ENCODE assay signal across 9 cellular contexts in the genomic region with DNA sequence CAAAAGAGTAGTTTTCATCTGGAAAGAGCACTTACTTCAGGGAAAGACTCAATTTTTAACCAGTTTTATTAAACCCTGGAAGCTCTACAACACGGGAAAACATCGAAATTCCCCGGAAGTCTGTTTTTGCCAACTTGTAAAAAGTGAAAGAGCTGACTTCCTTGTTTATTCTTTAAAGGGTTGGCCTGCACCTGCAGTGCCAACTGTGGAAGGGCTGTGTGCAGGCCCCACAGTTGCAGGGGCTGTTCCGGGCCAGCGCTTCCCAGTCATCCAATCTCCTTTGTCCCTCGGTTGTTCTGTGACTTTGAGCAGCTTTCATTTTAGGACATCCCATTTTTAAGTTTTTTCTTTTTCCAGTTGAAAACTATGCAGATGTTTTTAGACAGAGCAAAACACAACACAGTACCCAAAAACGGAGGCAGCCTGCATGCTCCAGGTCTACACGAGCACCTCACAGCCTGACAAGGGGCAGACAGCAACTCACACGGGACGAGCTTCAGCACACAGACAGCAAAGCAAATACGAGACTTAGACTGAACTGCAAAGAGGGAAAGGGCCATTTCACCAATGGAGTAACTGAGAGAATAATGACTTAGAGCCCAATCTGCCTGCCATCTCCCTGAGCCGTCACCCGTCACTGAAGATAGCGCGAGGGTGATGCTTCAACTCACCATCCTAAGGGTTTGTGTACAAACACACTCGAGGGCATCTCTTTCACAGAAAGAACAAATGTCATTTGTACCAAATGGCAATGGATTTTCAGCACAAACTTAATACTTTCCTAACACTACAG.
DNase-seq lines count a peak whose midpoint lies in the region; ATAC-seq and TF ChIP-seq lines count a peak whose summit lies in the region.
"Had no signal": no experiment of that assay in that cellular context is flagged by ENCODE, and none has a peak within 500 bp of the region (broad histone marks: within the 10 kb centered on the region; RNA-seq: fewer than 3 reads in every experiment).

No MANE protein-coding gene starts in this region.

- H3K4me3 Mint-ChIP-seq in activated naive CD8-positive, alpha-beta T cell: no peak overlapping the region

- no peak overlapping the region for H3K27ac ChIP-seq in psoas muscle

- H3K36me3 ChIP-seq in mucosa of stomach (ENCODE audit: control insufficient read depth, insufficient read depth, low read length): peaks cover 18% of the 10 kb centered on the region
- peaks cover 0 to 36% of the 10 kb centered on the region in 2 donors for H3K36me3 ChIP-seq in psoas muscle (ENCODE audit: insufficient read depth in 1 of 2, low read depth in 1 of 2)

- H3K4me3 ChIP-seq in mucosa of stomach (ENCODE audit: low read length) (no peak overlapping the region), psoas muscle (no peak overlapping the region)

- 60 to 68% (median 62%) methylated on average over 16 of the region's 16 CpGs for WGBS in psoas muscle, 3 donors

- no peaks in the 10 kb centered on the region for H3K27me3 Mint-ChIP-seq in activated naive CD8-positive, alpha-beta T cell

- TF ChIP-seq CTCF in psoas muscle (IDR thresholded peaks at IDR 0.05): no peak

- intact Hi-C loops in psoas muscle (cut with DNase I): no loop called here

- H3K36me3 Mint-ChIP-seq in activated naive CD8-positive, alpha-beta T cell: no peaks in the 10 kb centered on the region

- H3K4me1 ChIP-seq in mucosa of stomach (ENCODE audit: control insufficient read depth, insufficient read depth, low read length) (peaks cover 31% of the 10 kb centered on the region), psoas muscle (no peaks in the 10 kb centered on the region)

- peak overlapping the region; percentile 86 for H3K27ac Mint-ChIP-seq in activated naive CD8-positive, alpha-beta T cell

- peak; percentile 14 for DNase-seq in ACHN
- no peak for DNase-seq in 8988T
- no peak for DNase-seq in psoas muscle
- DNase-seq: stimulated activated CD4-positive, alpha-beta T cell treated with anti-CD3 and anti-CD28 coated beads, Interleukin-15, amount 100 ng/mL, for 24 hours had no signal

- H3K27me3 ChIP-seq in mucosa of stomach (ENCODE audit: control insufficient read depth, insufficient read depth, low read length) (no peaks in the 10 kb centered on the region), psoas muscle (ENCODE audit: insufficient read depth in 3 of 3, low read length in 2 of 3) (no peaks in the 10 kb centered on the region)

- H3K4me1 Mint-ChIP-seq in activated naive CD8-positive, alpha-beta T cell (ENCODE audit: low read depth): peaks cover 21% of the 10 kb centered on the region

- in situ Hi-C loops in ACHN (cut with HindIII; ENCODE audit: low pct_ligation_motif_present, low pct_unique_long_range_greater_than_20kb, low sequenced_read_pairs): no loop called here

- ATAC-seq in GM18907 (IDR thresholded peaks at IDR 0.05; ENCODE audit: unreplicated experiment) (peak; percentile 62), HG03095 (IDR thresholded peaks at IDR 0.05; ENCODE audit: unreplicated experiment) (no peak), HG03108 (IDR thresholded peaks at IDR 0.05; ENCODE audit: unreplicated experiment) (no peak), psoas muscle (no peak)

- no peaks in the 10 kb centered on the region for H3K9me3 Mint-ChIP-seq in activated naive CD8-positive, alpha-beta T cell (ENCODE audit: low read depth)

- H3K9ac ChIP-seq in mucosa of stomach (ENCODE audit: low read length): peak overlapping the region; percentile 24

- H3K9me3 ChIP-seq in mucosa of stomach (ENCODE audit: control insufficient read depth, low read length) (no peaks in the 10 kb centered on the region), psoas muscle (no peaks in the 10 kb centered on the region)
